In the genomic region with DNA sequence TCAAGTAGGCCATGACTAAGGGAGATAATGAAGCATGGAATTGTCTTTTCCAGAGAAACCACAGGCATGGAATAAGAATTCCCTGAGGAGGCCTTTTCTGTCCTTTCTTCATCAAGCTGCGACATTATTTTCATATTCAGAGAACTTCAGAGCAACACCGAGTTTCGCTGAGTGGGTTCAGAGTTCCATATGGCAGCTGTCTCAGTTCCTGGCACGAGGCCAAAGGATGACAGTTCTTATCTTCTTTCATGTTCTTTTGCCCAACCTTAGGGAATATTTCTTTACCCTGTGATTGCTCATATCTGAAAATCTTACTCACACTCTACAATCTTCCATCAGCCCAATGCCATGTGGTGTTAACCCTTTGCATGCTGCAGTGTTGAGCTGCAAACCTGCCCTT, we compare ENCODE assay signal across 12 cellular contexts.
DNase-seq lines count a peak whose midpoint lies in the region; ATAC-seq and TF ChIP-seq lines count a peak whose summit lies in the region.
"Had no signal": no experiment of that assay in that cellular context is flagged by ENCODE, and none has a peak within 500 bp of the region (broad histone marks: within the 10 kb centered on the region; RNA-seq: fewer than 3 reads in every experiment).

No MANE protein-coding gene starts in this region.

- ATAC-seq in Right ventricle myocardium superior (ENCODE audit: poor library complexity) (peak; percentile 21), heart right ventricle (peak in 1 of 8 donors; percentile 19), upper lobe of left lung (ENCODE audit: low FRiP score in 2 of 2) (no peak), HG02588 (IDR thresholded peaks at IDR 0.05; ENCODE audit: unreplicated experiment) (no peak)

- H3K9me3 ChIP-seq in heart right ventricle, result no peaks in the 10 kb centered on the region
- no peaks in the 10 kb centered on the region for H3K9me3 ChIP-seq in upper lobe of left lung
- H3K9me3 ChIP-seq: ovary had no signal

- 36 to 44% methylated on average over 4 of the region's 4 CpGs for WGBS in heart right ventricle, 2 donors
- WGBS in upper lobe of left lung, 2 donors, result 59 to 65% methylated on average over 4 of the region's 4 CpGs

- H3K27me3 ChIP-seq in heart right ventricle (no peaks in the 10 kb centered on the region), upper lobe of left lung (no peaks in the 10 kb centered on the region)
- H3K27me3 ChIP-seq: ovary had no signal

- no peak for TF ChIP-seq CTCF in heart right ventricle (IDR thresholded peaks at IDR 0.05)
- no peak for TF ChIP-seq CTCF in upper lobe of left lung (IDR thresholded peaks at IDR 0.05)

- DNase-seq in Right ventricle myocardium superior (peak; percentile 45), cardiac septum (ENCODE audit: low spot score) (no peak), SHP77 treated with DMSO at 0.1 percent for 48 hours (lab: John Stamatoyannopoulos, UW) (peak; percentile 58), heart right ventricle (peak; percentile 17 to 26), upper lobe of left lung (no peak), NCI-H2029 (lab: John Stamatoyannopoulos, UW) (no peak), HPDE6-E6E7 (ENCODE audit: extremely low spot score) (no peak)
- DNase-seq: CD4-positive, CD25-positive, alpha-beta regulatory T cell; cerebellar nuclear complex; PC-9 had no signal

- peaks cover 0 to 9% (median 0%) of the 10 kb centered on the region in 9 donors for H3K4me1 ChIP-seq in heart right ventricle
- H3K4me1 ChIP-seq in upper lobe of left lung, result peaks cover 0 to 9% (median 2%) of the 10 kb centered on the region in 4 donors

- intact Hi-C loops in Right ventricle myocardium superior (cut with DNase I) (loop anchor here (10.0 kb wide), 1 partner anchor 133 kb away; a partner anchor contains a TSS), cardiac septum (cut with DNase I) (no loop called here), heart right ventricle (cut with DNase I) (loop anchor here in 2 of 10 donors (10.0 kb wide), 1 partner anchor 133 kb away; a partner anchor contains a TSS)

- no peak overlapping the region for H3K4me3 ChIP-seq in heart right ventricle
- H3K4me3 ChIP-seq in upper lobe of left lung, result no peak overlapping the region
- H3K4me3 ChIP-seq: ovary, PC-9 had no signal

- no peak for TF ChIP-seq EP300 in upper lobe of left lung (IDR thresholded peaks at IDR 0.05)

- H3K27ac ChIP-seq in heart right ventricle (no peak overlapping the region), upper lobe of left lung (no peak overlapping the region)
- H3K27ac ChIP-seq: ovary, PC-9 had no signal

- no peaks in the 10 kb centered on the region for H3K36me3 ChIP-seq in heart right ventricle
- H3K36me3 ChIP-seq in upper lobe of left lung, result no peaks in the 10 kb centered on the region
- H3K36me3 ChIP-seq: ovary had no signal

- no peak for TF ChIP-seq POLR2A in upper lobe of left lung (IDR thresholded peaks at IDR 0.05)

Comparison
In these comparisons a context has a peak if more than half of its experiments do, and no peak if none do; other contexts are left out.
1. DNase-seq: peak in Right ventricle myocardium superior (single experiment), SHP77 treated with DMSO at 0.1 percent for 48 hours (single experiment) and heart right ventricle (2 of 2); none in cardiac septum (single experiment), upper lobe of left lung (0 of 2), NCI-H2029 (single experiment) and HPDE6-E6E7 (single experiment).